In the genomic region with DNA sequence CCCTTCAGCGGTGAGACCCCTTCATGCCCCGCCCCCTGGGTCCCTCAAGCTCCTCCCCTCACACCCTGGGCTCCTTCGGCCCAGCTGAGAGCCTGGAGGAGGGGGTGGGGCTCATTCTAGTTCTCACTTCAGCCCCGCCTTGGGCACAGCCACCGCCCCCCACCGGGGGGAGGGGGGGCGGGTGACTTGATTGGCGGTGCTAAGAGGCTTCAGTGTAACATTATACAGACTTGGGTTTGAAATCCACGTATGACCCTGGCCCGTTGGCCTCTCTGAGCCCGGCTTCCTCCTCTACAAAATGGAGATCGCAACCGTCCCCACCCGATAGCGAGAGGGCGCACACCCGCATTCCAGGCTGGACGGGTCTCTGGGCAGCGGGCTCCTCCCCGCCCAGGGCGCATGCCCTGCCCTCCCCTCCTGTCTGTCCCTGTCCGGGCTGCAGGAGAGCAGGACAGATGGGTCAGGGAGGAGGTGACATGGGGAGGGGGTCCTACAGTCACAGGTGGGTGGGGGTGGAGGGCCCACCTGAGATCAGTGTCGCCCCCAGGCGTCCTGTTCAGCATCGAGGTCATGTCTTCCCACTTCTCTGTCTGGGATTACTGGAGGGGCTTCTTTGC, we compare ENCODE assay signal across 8 cellular contexts. TPM values are rescaled to one million over a fixed set of nuclear protein-coding genes. Genes with fewer than 3 reads are reported as not detected.
A peak's percentile ranks its signal among the peaks of the same experiment; 100 is the strongest.
DNase-seq lines count a peak whose midpoint lies in the region; TF ChIP-seq lines count a peak whose summit lies in the region.

No MANE protein-coding gene starts in this region.

- H3K9me3 ChIP-seq in CD8-positive, alpha-beta memory T cell (ENCODE audit: low read length): no peaks in the 10 kb centered on the region
- no peaks in the 10 kb centered on the region for H3K9me3 ChIP-seq in iPS-20b (ENCODE audit: insufficient read depth, low read depth, low read length)
- H3K9me3 ChIP-seq in Caco-2: no peaks in the 10 kb centered on the region

- TF ChIP-seq CTCF in astrocyte of the cerebellum (IDR thresholded peaks at IDR 0.05; ENCODE audit: low read depth, low read length, missing control alignments) (peak; percentile 19), Caco-2 (IDR thresholded peaks at IDR 0.05; ENCODE audit: insufficient read depth in 1 of 2, low read depth in 1 of 2, low read length in 1 of 2, severe bottlenecking in 1 of 2, unreplicated experiment in 1 of 2) (no peak)

- in situ Hi-C loops in astrocyte of the cerebellum (cut with HindIII; ENCODE audit: low sequenced_read_pairs): no loop called here

- peak overlapping the region in 2 of 7 donors; percentile 31 to 47 for H3K4me3 Mint-ChIP-seq in CD8-positive, alpha-beta memory T cell
- H3K4me3 Mint-ChIP-seq in Caco-2 (ENCODE audit: unreplicated experiment): no peak overlapping the region

- H3K27me3 ChIP-seq in CD8-positive, alpha-beta memory T cell (ENCODE audit: insufficient read depth, low read length, poor library complexity, severe bottlenecking): no peaks in the 10 kb centered on the region
- no peaks in the 10 kb centered on the region; the same call in 1 of the 2 replicates for H3K27me3 ChIP-seq in iPS-20b (ENCODE audit: insufficient read depth, low read length)
- no peaks in the 10 kb centered on the region for H3K27me3 ChIP-seq in Caco-2 (replicated peaks; ENCODE audit: control insufficient read depth, insufficient read depth, low read length)

- no peaks in the 10 kb centered on the region for H3K36me3 Mint-ChIP-seq in CD8-positive, alpha-beta memory T cell
- H3K36me3 Mint-ChIP-seq in Caco-2 (ENCODE audit: insufficient read depth, unreplicated experiment): no peaks in the 10 kb centered on the region

- BruUV-seq in Caco-2 (replicated peaks; lab: Mats Ljungman, UMichigan): no TSS peak

- peaks cover 5 to 36% of the 10 kb centered on the region in 2 donors for H3K27me3 Mint-ChIP-seq in CD8-positive, alpha-beta memory T cell
- no peaks in the 10 kb centered on the region for H3K27me3 Mint-ChIP-seq in Caco-2 (ENCODE audit: insufficient read depth, unreplicated experiment)

- peak overlapping the region; percentile 20 for H3K27ac ChIP-seq in CD8-positive, alpha-beta memory T cell (ENCODE audit: low read depth, low read length)
- H3K27ac ChIP-seq in iPS-20b (ENCODE audit: low read length): peak overlapping the region; percentile 39

- CTCF ChIA-PET in CD8-positive, alpha-beta memory T cell (lab: Charles Lee): no interaction called here
- CTCF ChIA-PET in Caco-2 (lab: Charles Lee): no interaction called here

- no peak overlapping the region for H3K27ac Mint-ChIP-seq in CD8-positive, alpha-beta memory T cell
- no peak overlapping the region for H3K27ac Mint-ChIP-seq in Caco-2 (ENCODE audit: unreplicated experiment)

- peak overlapping the region; percentile 76; the same call in 1 of the 2 replicates for H3K9ac ChIP-seq in iPS-20b (ENCODE audit: low read depth, low read length)

- POLR2A ChIA-PET in CD8-positive, alpha-beta memory T cell (lab: Charles Lee): no interaction called here
- POLR2A ChIA-PET in Caco-2 (lab: Charles Lee): no interaction called here

- intact Hi-C loops in Caco-2 (cut with micrococcal nuclease; ENCODE audit: unreplicated experiment): no loop called here

- H3K4me1 Mint-ChIP-seq in CD8-positive, alpha-beta memory T cell: peaks cover 2 to 5% (median 3%) of the 10 kb centered on the region in 3 donors
- H3K4me1 Mint-ChIP-seq in Caco-2 (ENCODE audit: low read depth, unreplicated experiment): no peaks in the 10 kb centered on the region

- no peaks in the 10 kb centered on the region for H3K4me1 ChIP-seq in CD8-positive, alpha-beta memory T cell (ENCODE audit: insufficient read depth, low read length)
- H3K4me1 ChIP-seq in iPS-20b (ENCODE audit: insufficient read depth, low read length) (no peaks in the 10 kb centered on the region; the same call in 1 of the 2 replicates), Caco-2 (no peaks in the 10 kb centered on the region)

- H3K36me3 ChIP-seq in CD8-positive, alpha-beta memory T cell (ENCODE audit: insufficient read depth, low read length): no peaks in the 10 kb centered on the region
- no peaks in the 10 kb centered on the region for H3K36me3 ChIP-seq in iPS-20b (ENCODE audit: insufficient read depth, low read depth, low read length)
- H3K36me3 ChIP-seq in Caco-2 (ENCODE audit: control insufficient read depth, insufficient read depth, low read length): no peaks in the 10 kb centered on the region

- peak overlapping the region; percentile 32 for H3K4me3 ChIP-seq in CD8-positive, alpha-beta memory T cell (ENCODE audit: low read length)
- peak overlapping the region; percentile 37 for H3K4me3 ChIP-seq in astrocyte of the cerebellum (ENCODE audit: low read depth, low read length)
- H3K4me3 ChIP-seq in iPS-20b (ENCODE audit: low read length): peak overlapping the region; percentile 71
- no peak overlapping the region for H3K4me3 ChIP-seq in Caco-2 (ENCODE audit: low read depth, low read length)

- H3K9me3 Mint-ChIP-seq in CD8-positive, alpha-beta memory T cell: no peaks in the 10 kb centered on the region
- H3K9me3 Mint-ChIP-seq in Caco-2 (ENCODE audit: unreplicated experiment): no peaks in the 10 kb centered on the region

- peak in 2 of 5 donors; percentile 26 to 35 for DNase-seq in CD8-positive, alpha-beta memory T cell
- DNase-seq in NCI-H2171 treated with DMSO at 0.1 percent for 48 hours (lab: John Stamatoyannopoulos, UW) (peak; percentile 55), astrocyte of the cerebellum (ENCODE audit: low read depth) (no peak), NCI-H748 treated with DMSO at 0.1 percent for 48 hours (lab: John Stamatoyannopoulos, UW) (no peak), Caco-2 (no peak), COR-L47 (lab: John Stamatoyannopoulos, UW) (no peak)
- peak; percentile 28 for DNase-seq in stimulated activated CD4-positive, alpha-beta T cell treated with anti-CD3 and anti-CD28 coated beads, Interleukin-2, amount 100 ng/mL, for 4 hours (ENCODE audit: low read depth)

RNA-seq across cellular contexts. Expression of a gene that starts 5.1 kb away (rescaled TPM):
- total RNA-seq in CD8-positive, alpha-beta memory T cell: not detected
- not detected for polyA plus RNA-seq in CD8-positive, alpha-beta memory T cell
- total RNA-seq in Caco-2 (2022): not detected in 2 replicates

RNA-seq across cellular contexts. Expression of a gene that starts 24.8 kb away (rescaled TPM):
- under 1 TPM; 0.62 to 0.66 TPM for total RNA-seq in CD8-positive, alpha-beta memory T cell
- polyA plus RNA-seq in CD8-positive, alpha-beta memory T cell: not detected
- total RNA-seq in Caco-2 (2022): 0.41 and 0.44 TPM in 2 replicates

RNA-seq across cellular contexts. Expression of a gene that starts 26.8 kb away (rescaled TPM):
- total RNA-seq in CD8-positive, alpha-beta memory T cell: not detected
- polyA plus RNA-seq in CD8-positive, alpha-beta memory T cell: not detected
- total RNA-seq in Caco-2 (2022): 0.46 TPM in 1 of 2 replicates, not detected in the other

RNA-seq across cellular contexts. Expression of a gene that starts 30.8 kb away (rescaled TPM):
- total RNA-seq in CD8-positive, alpha-beta memory T cell: not detected
- polyA plus RNA-seq in CD8-positive, alpha-beta memory T cell: not detected
- total RNA-seq in Caco-2 (2022): not detected in 2 replicates

RNA-seq across cellular contexts. Expression of a gene that starts 44.6 kb away (rescaled TPM):
- total RNA-seq in CD8-positive, alpha-beta memory T cell: not detected
- not detected for polyA plus RNA-seq in CD8-positive, alpha-beta memory T cell
- 0.16 TPM in 1 of 2 replicates, not detected in the other for total RNA-seq in Caco-2 (2022)

Comparison
In these comparisons a context has a peak if more than half of its experiments do, and no peak if none do; other contexts are left out.
1. DNase-seq: peak in NCI-H2171 treated with DMSO at 0.1 percent for 48 hours (single experiment) and stimulated activated CD4-positive, alpha-beta T cell treated with anti-CD3 and anti-CD28 coated beads, Interleukin-2, amount 100 ng/mL, for 4 hours (single experiment); none in astrocyte of the cerebellum (single experiment), NCI-H748 treated with DMSO at 0.1 percent for 48 hours (single experiment), Caco-2 (0 of 2) and COR-L47 (single experiment).